10 cellular contexts compared by ENCODE assay signal in genomic region chr7:98354511-98355249, GRCh38. TPM values are rescaled to one million over a fixed set of nuclear protein-coding genes. Genes with fewer than 3 reads are reported as not detected.
A peak's percentile ranks its signal among the peaks of the same experiment; 100 is the strongest.
DNase-seq lines count a peak whose midpoint lies in the region; ATAC-seq and TF ChIP-seq lines count a peak whose summit lies in the region.
"Had no signal": no experiment of that assay in that cellular context is flagged by ENCODE, and none has a peak within 500 bp of the region (broad histone marks: within the 10 kb centered on the region; RNA-seq: fewer than 3 reads in every experiment).

No MANE protein-coding gene starts in this region.

- peaks cover 27% of the 10 kb centered on the region for H3K36me3 ChIP-seq in RWPE2 (ENCODE audit: low read depth)
- H3K36me3 ChIP-seq: spleen had no signal

- H3K4me1 ChIP-seq in RWPE2 (ENCODE audit: insufficient read depth, poor library complexity, severe bottlenecking), result peaks cover 52% of the 10 kb centered on the region
- H3K4me1 ChIP-seq: spleen had no signal

- H3K4me3 ChIP-seq in RWPE2 (ENCODE audit: severe bottlenecking), result no peak overlapping the region
- H3K4me3 ChIP-seq in fibroblast of the aortic adventitia (ENCODE audit: low read depth, low read length), result no peak overlapping the region
- H3K4me3 ChIP-seq: coronary artery, spleen had no signal

- H3K27me3 ChIP-seq in RWPE2 (ENCODE audit: insufficient read depth, poor library complexity, severe bottlenecking), result no peaks in the 10 kb centered on the region
- H3K27me3 ChIP-seq: spleen had no signal

- no peak for TF ChIP-seq CTCF in RWPE2 (IDR thresholded peaks at IDR 0.05; ENCODE audit: poor library complexity, severe bottlenecking)
- TF ChIP-seq CTCF in fibroblast of the aortic adventitia (IDR thresholded peaks at IDR 0.05; ENCODE audit: insufficient read depth, low read length), result no peak

- peak overlapping the region; percentile 97 for H3K27ac ChIP-seq in RWPE2 (ENCODE audit: poor library complexity, severe bottlenecking)
- H3K27ac ChIP-seq: coronary artery, spleen had no signal

- peak; percentile 89 for ATAC-seq in RWPE2 (ENCODE audit: low read depth)

- DNase-seq in GM03348 (ENCODE audit: low spot score) (peak; percentile 84), RWPE2 (ENCODE audit: low spot score) (peak; percentile 92), fibroblast of the aortic adventitia (ENCODE audit: low read depth) (peak; percentile 78), renal cortical epithelial cell (ENCODE audit: low read depth) (peak; percentile 90), superior temporal gyrus (ENCODE audit: extremely low spot score) (no peak), hypothalamus (lab: John Stamatoyannopoulos, UW) (no peak), NCI-H1417 treated with DMSO at 0.1 percent for 48 hours (lab: John Stamatoyannopoulos, UW) (no peak), NCI-H2107 treated with DMSO at 0.1 percent for 48 hours (lab: John Stamatoyannopoulos, UW; ENCODE audit: unreplicated experiment) (no peak)
- DNase-seq: spleen had no signal

- H3K9me3 ChIP-seq in RWPE2 (ENCODE audit: severe bottlenecking), result no peaks in the 10 kb centered on the region
- H3K9me3 ChIP-seq: spleen had no signal

RNA-seq across cellular contexts. Expression of gene BAIAP2L1, which starts 46.2 kb away (rescaled TPM):
- total RNA-seq in fibroblast of the aortic adventitia (ENCODE audit: low replicate concordance) (1.1 and 2.8 TPM in 2 replicates), renal cortical epithelial cell (21.4 and 25.8 TPM in 2 replicates)

Comparison
In these comparisons a context has a peak if more than half of its experiments do, and no peak if none do; other contexts are left out.
1. DNase-seq: peak in GM03348 (single experiment), RWPE2 (single experiment), fibroblast of the aortic adventitia (single experiment) and renal cortical epithelial cell (single experiment); none in superior temporal gyrus (single experiment), hypothalamus (0 of 51), NCI-H1417 treated with DMSO at 0.1 percent for 48 hours (single experiment) and NCI-H2107 treated with DMSO at 0.1 percent for 48 hours (single experiment).